In the genomic region with DNA sequence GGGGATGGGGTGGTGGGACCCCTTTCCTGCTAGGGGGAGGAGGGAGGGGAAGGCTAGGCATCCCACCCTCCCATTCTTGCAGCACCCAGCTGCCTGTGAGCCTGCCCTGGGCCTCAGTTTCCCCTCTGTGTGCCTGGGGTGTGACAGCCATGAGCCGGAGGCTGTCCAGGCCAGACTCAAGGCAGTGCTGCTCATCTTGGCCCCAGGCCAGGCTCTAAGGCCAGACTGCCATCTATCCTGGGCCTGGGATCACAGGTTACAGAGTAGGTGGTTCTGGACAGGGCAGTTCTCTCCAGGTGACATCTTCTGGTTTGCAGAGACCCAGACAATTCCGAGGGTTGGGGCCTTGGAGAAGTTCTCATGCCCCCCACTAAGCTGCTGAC, we compare ENCODE assay signal across 20 cellular contexts. TPM values are rescaled to one million over a fixed set of nuclear protein-coding genes. Genes with fewer than 3 reads are reported as not detected.
DNase-seq lines count a peak whose midpoint lies in the region; ATAC-seq and TF ChIP-seq lines count a peak whose summit lies in the region.
"Had no signal": no experiment of that assay in that cellular context is flagged by ENCODE, and none has a peak within 500 bp of the region (broad histone marks: within the 10 kb centered on the region; RNA-seq: fewer than 3 reads in every experiment).

No MANE protein-coding gene starts in this region.

- H2BK12ac ChIP-seq in neuronal stem cell (ENCODE audit: low read length), result peak overlapping the region; percentile 30

- no peaks in the 10 kb centered on the region for H3K9me2 ChIP-seq in PC-3 (replicated peaks; ENCODE audit: low read length)
- H3K9me2 ChIP-seq in hepatocyte (replicated peaks; ENCODE audit: insufficient read depth), result no peaks in the 10 kb centered on the region

- no peak for TF ChIP-seq EP300 in upper lobe of left lung (IDR thresholded peaks at IDR 0.05)

- H3K79me1 ChIP-seq in neuronal stem cell (ENCODE audit: low read depth, low read length), result no peaks in the 10 kb centered on the region

- ATAC-seq in PC-3, result no peak
- no peak for ATAC-seq in upper lobe of left lung (ENCODE audit: low FRiP score in 2 of 2)
- ATAC-seq in GM18498 (IDR thresholded peaks at IDR 0.05; ENCODE audit: unreplicated experiment), result no peak
- ATAC-seq: activated CD4-positive, CD25-positive, alpha-beta regulatory T cell treated with anti-CD3 and anti-CD28 coated beads, Interleukin-2, amount 50 U/mL, for 24 hours; activated naive CD8-positive, alpha-beta T cell treated with anti-CD3 and anti-CD28 coated beads, Interleukin-2, amount 50 U/mL, for 24 hours; Panc1 had no signal

- peak overlapping the region; percentile 64 for H2AK5ac ChIP-seq in neuronal stem cell (ENCODE audit: low read depth, low read length)

- H3K4me3 ChIP-seq in PC-3 (ENCODE audit: low read length) (no peak overlapping the region), hepatocyte (no peak overlapping the region), neuronal stem cell (ENCODE audit: low read length in 2 of 2) (no peak overlapping the region), upper lobe of left lung (no peak overlapping the region)
- H3K4me3 ChIP-seq: GM23338, SK-N-MC, thyroid gland had no signal

- H3K18ac ChIP-seq in neuronal stem cell (ENCODE audit: low read length), result peak overlapping the region; percentile 25

- H2BK15ac ChIP-seq in neuronal stem cell (ENCODE audit: low read length), result no peak overlapping the region

- no peak overlapping the region for H4K91ac ChIP-seq in neuronal stem cell (ENCODE audit: low read depth, low read length, poor library complexity)

- H3K79me2 ChIP-seq in PC-3 (ENCODE audit: low read length) (no peaks in the 10 kb centered on the region), hepatocyte (peaks cover 7% of the 10 kb centered on the region)

- no peak overlapping the region for H4K8ac ChIP-seq in neuronal stem cell (ENCODE audit: low read depth, low read length)

- H3K27me3 ChIP-seq in PC-3 (ENCODE audit: low read length) (no peaks in the 10 kb centered on the region), hepatocyte (no peaks in the 10 kb centered on the region), neuronal stem cell (ENCODE audit: control insufficient read depth in 3 of 3, insufficient read depth in 3 of 3, low read depth in 1 of 3, low read length in 3 of 3) (peaks cover 0 to 33% (median 0%) of the 10 kb centered on the region in 3 experiments), upper lobe of left lung (no peaks in the 10 kb centered on the region)
- H3K27me3 ChIP-seq: brain microvascular endothelial cell, thyroid gland had no signal

- H3K23ac ChIP-seq in neuronal stem cell (ENCODE audit: low read depth, low read length, poor library complexity), result peak overlapping the region; percentile 40

- no peak overlapping the region for H2BK120ac ChIP-seq in neuronal stem cell (ENCODE audit: low read depth, low read length)

- DNase-seq in PC-3, result no peak
- DNase-seq in hepatocyte (ENCODE audit: low spot score), result peak; percentile 49
- no peak for DNase-seq in neuronal stem cell (ENCODE audit: low spot score)
- DNase-seq in upper lobe of left lung, result no peak
- DNase-seq in DMS153 (lab: John Stamatoyannopoulos, UW), result no peak
- no peak for DNase-seq in stimulated activated CD4-positive, alpha-beta T cell treated with anti-CD3 and anti-CD28 coated beads, Interleukin-2, amount 100 ng/mL, for 24 hours
- DNase-seq: activated naive CD8-positive, alpha-beta T cell treated with anti-CD3 and anti-CD28 coated beads, Interleukin-2, amount 50 U/mL, for 24 hours; brain microvascular endothelial cell; cortex of kidney; NCI-H1436 treated with DMSO at 0.1 percent for 48 hours; NCI-H82; nephron progenitor cell; thyroid gland had no signal

- H3K9ac ChIP-seq in PC-3 (ENCODE audit: low read length) (no peak overlapping the region), neuronal stem cell (ENCODE audit: low read depth, low read length, poor library complexity) (no peak overlapping the region)

- H3K9me3 ChIP-seq in PC-3 (ENCODE audit: low read length) (no peaks in the 10 kb centered on the region), hepatocyte (ENCODE audit: low read depth) (no peaks in the 10 kb centered on the region), neuronal stem cell (replicated peaks in 1 of 2; ENCODE audit: control insufficient read depth in 2 of 2, insufficient read depth in 1 of 2, low read depth in 1 of 2, low read length in 2 of 2) (no peaks in the 10 kb centered on the region), upper lobe of left lung (no peaks in the 10 kb centered on the region)
- H3K9me3 ChIP-seq: thyroid gland had no signal

- no peak for TF ChIP-seq CTCF in PC-3 (conservative IDR thresholded peaks at IDR 0.05; ENCODE audit: low read depth, low read length)
- no peak for TF ChIP-seq CTCF in hepatocyte (IDR thresholded peaks at IDR 0.05; ENCODE audit: poor library complexity)
- TF ChIP-seq CTCF in upper lobe of left lung (IDR thresholded peaks at IDR 0.05), result no peak

- H3K36me3 ChIP-seq in PC-3 (ENCODE audit: low read depth, low read length), result no peaks in the 10 kb centered on the region
- no peaks in the 10 kb centered on the region for H3K36me3 ChIP-seq in hepatocyte (replicated peaks; ENCODE audit: insufficient read depth, low read depth)
- peaks cover 1 to 18% of the 10 kb centered on the region in 2 donors for H3K36me3 ChIP-seq in neuronal stem cell (replicated peaks in 1 of 2; ENCODE audit: control insufficient read depth in 2 of 2, insufficient read depth in 2 of 2, low read length in 2 of 2)
- peaks cover 0 to 11% (median 0%) of the 10 kb centered on the region in 4 donors for H3K36me3 ChIP-seq in upper lobe of left lung
- H3K36me3 ChIP-seq: brain microvascular endothelial cell, thyroid gland had no signal

- H3K4me1 ChIP-seq in PC-3 (ENCODE audit: insufficient read depth, low read length) (peaks cover 31% of the 10 kb centered on the region), hepatocyte (ENCODE audit: insufficient read depth) (peaks cover 56% of the 10 kb centered on the region), neuronal stem cell (ENCODE audit: control insufficient read depth in 2 of 2, insufficient read depth in 1 of 2, low read depth in 1 of 2, low read length in 2 of 2) (no peaks in the 10 kb centered on the region), upper lobe of left lung (peaks cover 10 to 36% (median 22%) of the 10 kb centered on the region in 4 donors)
- H3K4me1 ChIP-seq: thyroid gland had no signal

- BruUV-seq in PC-3 (replicated peaks; lab: Mats Ljungman, UMichigan), result no TSS peak

- H4K20me1 ChIP-seq in PC-3 (ENCODE audit: low read length) (no peaks in the 10 kb centered on the region), hepatocyte (ENCODE audit: insufficient read depth, poor library complexity, severe bottlenecking) (no peaks in the 10 kb centered on the region)

- H3K27ac ChIP-seq in PC-3 (ENCODE audit: low read length), result peak overlapping the region; percentile 18; the same call in 1 of the 2 replicates
- H3K27ac ChIP-seq in hepatocyte, result peak overlapping the region; percentile 99
- no peak overlapping the region for H3K27ac ChIP-seq in neuronal stem cell (replicated peaks; ENCODE audit: low read length)
- peak overlapping the region; percentile 45 to 86 (median 77) for H3K27ac ChIP-seq in upper lobe of left lung
- H3K27ac ChIP-seq: brain microvascular endothelial cell, SK-N-MC, thyroid gland had no signal

- TF ChIP-seq POLR2A in upper lobe of left lung (IDR thresholded peaks at IDR 0.05), result no peak

- peak overlapping the region; percentile 24; the same call in 1 of the 2 replicates for H3K4me2 ChIP-seq in PC-3 (ENCODE audit: low read length)
- H3K4me2 ChIP-seq in hepatocyte, result peak overlapping the region; percentile 40
- no peak overlapping the region for H3K4me2 ChIP-seq in neuronal stem cell (ENCODE audit: insufficient read depth, low read length, poor library complexity, severe bottlenecking)
- H3K4me2 ChIP-seq: GM23338 had no signal

- H2BK5ac ChIP-seq in neuronal stem cell (ENCODE audit: low read length), result no peak overlapping the region

- H3F3A ChIP-seq in PC-3 (ENCODE audit: low read length, unreplicated experiment), result no peaks in the 10 kb centered on the region

- 87% methylated on average over 2 of the region's 2 CpGs for WGBS in hepatocyte (ENCODE audit: low lambda C conversion rate, missing lambda C conversion rate)
- whole genome bisulfite sequencing in neuronal stem cell (ENCODE audit: extremely low coverage in 2 of 2, insufficient read length in 2 of 2, insufficient replicate concordance in 1 of 2), 2 donors, result no CpG with 5 or more reads among the region's 2 CpGs
- WGBS in upper lobe of left lung, 2 donors, result 68% methylated on average over 2 of the region's 2 CpGs; no CpG with 5 or more reads in 1 of the 2 donors

- intact Hi-C loops in PC-3 (cut with micrococcal nuclease), result no loop called here

- H3K14ac ChIP-seq in neuronal stem cell (ENCODE audit: low read length), result no peak overlapping the region

- POLR2A ChIA-PET in PC-3 (lab: Charles Lee; ENCODE audit: unreplicated experiment), result no interaction called here

- CTCF ChIA-PET in PC-3 (lab: Charles Lee), result no interaction called here

- no peak overlapping the region for H3K4ac ChIP-seq in neuronal stem cell (ENCODE audit: low read length)

- no peak overlapping the region for H2AFZ ChIP-seq in PC-3 (ENCODE audit: low read length)
- H2AFZ ChIP-seq in hepatocyte, result no peak overlapping the region
- no peak overlapping the region for H2AFZ ChIP-seq in neuronal stem cell (ENCODE audit: low read length)
- H2AFZ ChIP-seq: GM23338 had no signal

RNA-seq across cellular contexts. Expression of a gene that starts 3.3 kb away (rescaled TPM):
- 0.44 and 1.8 TPM in 2 replicates for total RNA-seq in PC-3 (2014; rRNA removed)
- total RNA-seq in hepatocyte, result 47.0 and 47.4 TPM in 2 replicates
- polyA plus RNA-seq in hepatocyte, result 39.3 and 39.7 TPM in 2 replicates
- polyA plus RNA-seq in neuronal stem cell (2013, experiment 1 of 2), result 2.0 TPM
- 1.7 TPM for polyA plus RNA-seq in neuronal stem cell (2013, experiment 2 of 2)
- total RNA-seq in upper lobe of left lung, result 10 to 100 TPM in 5 of 6 donors, 1 to 10 TPM in 1; 5.6 to 41.9 (median 19.0) TPM

RNA-seq across cellular contexts. Expression of a gene that starts 42.1 kb away (rescaled TPM):
- total RNA-seq in PC-3 (2014; rRNA removed), result 16.9 and 18.5 TPM in 2 replicates
- 17.1 and 22.6 TPM in 2 replicates for total RNA-seq in hepatocyte
- polyA plus RNA-seq in hepatocyte, result 21.7 and 24.8 TPM in 2 replicates
- polyA plus RNA-seq in neuronal stem cell (2013, experiment 1 of 2), result 41.7 TPM
- 41.2 TPM for polyA plus RNA-seq in neuronal stem cell (2013, experiment 2 of 2)
- total RNA-seq in upper lobe of left lung, result 10 to 100 TPM; 20.8 to 80.1 (median 36.1) TPM

RNA-seq across cellular contexts. Expression of a gene that starts 51.7 kb away (rescaled TPM):
- total RNA-seq in PC-3 (2014; rRNA removed), result not detected in 2 replicates
- total RNA-seq in hepatocyte, result 0.23 and 0.68 TPM in 2 replicates
- polyA plus RNA-seq in hepatocyte, result 1.5 and 1.6 TPM in 2 replicates
- 2.5 TPM for polyA plus RNA-seq in neuronal stem cell (2013, experiment 1 of 2)
- polyA plus RNA-seq in neuronal stem cell (2013, experiment 2 of 2), result 2.5 TPM
- total RNA-seq in upper lobe of left lung, result 10 to 100 TPM in 3 of 6 donors, 1 to 10 TPM in 3; 2.3 to 34.8 (median 14.3) TPM
- total RNA-seq: endothelial cell of umbilical vein, pulmonary artery endothelial cell had no signal
- polyA plus RNA-seq: endothelial cell of umbilical vein had no signal
